ENCODE assay signal across 18 cellular contexts in genomic region chr5:137891849-137892248, GRCh38. TPM values are rescaled to one million over a fixed set of nuclear protein-coding genes. Genes with fewer than 3 reads are reported as not detected.
DNase-seq lines count a peak whose midpoint lies in the region; FAIRE-seq and TF ChIP-seq lines count a peak whose summit lies in the region.
"Had no signal": no experiment of that assay in that cellular context is flagged by ENCODE, and none has a peak within 500 bp of the region (broad histone marks: within the 10 kb centered on the region; RNA-seq: fewer than 3 reads in every experiment).

No MANE protein-coding gene starts in this region.

- H3K4me3 Mint-ChIP-seq in activated CD4-positive, alpha-beta memory T cell treated with anti-CD3 and anti-CD28 coated beads for 36 hours: no peak overlapping the region
- H3K4me3 Mint-ChIP-seq in activated CD4-positive, alpha-beta memory T cell treated with anti-CD3 and anti-CD28 coated beads, Interleukin-2, amount 10 ng/mL, durations not matched to agents 7 days and 5 days: no peak overlapping the region
- H3K4me3 Mint-ChIP-seq in neural crest cell: no peak overlapping the region

- no peaks in the 10 kb centered on the region for H3K36me3 Mint-ChIP-seq in activated CD4-positive, alpha-beta memory T cell treated with anti-CD3 and anti-CD28 coated beads for 36 hours
- no peaks in the 10 kb centered on the region for H3K36me3 Mint-ChIP-seq in activated CD4-positive, alpha-beta memory T cell treated with anti-CD3 and anti-CD28 coated beads, Interleukin-2, amount 10 ng/mL, durations not matched to agents 7 days and 5 days (ENCODE audit: low read depth)
- no peaks in the 10 kb centered on the region for H3K36me3 Mint-ChIP-seq in neural crest cell (ENCODE audit: low read depth)
- H3K36me3 Mint-ChIP-seq: naive thymus-derived CD8-positive, alpha-beta T cell had no signal

- peak; percentile 26; the same call in 1 of the 2 replicates for TF ChIP-seq CTCF in VCaP (conservative IDR thresholded peaks at IDR 0.05)
- TF ChIP-seq CTCF in neural crest cell (conservative IDR thresholded peaks at IDR 0.05): peak; percentile 53

- FAIRE-seq in GM12891 (lab: Jason Lieb, UNC): peak; percentile 23

- CTCF ChIA-PET in activated CD4-positive, alpha-beta memory T cell treated with anti-CD3 and anti-CD28 coated beads for 36 hours (lab: Charles Lee): interaction anchor here (0.6 to 0.7 kb wide), 2 partner anchors 18 to 1159 kb away, joined by 3 read pairs; no protein-coding TSS in a partner anchor
- CTCF ChIA-PET in activated CD4-positive, alpha-beta memory T cell treated with anti-CD3 and anti-CD28 coated beads, Interleukin-2, amount 10 ng/mL, durations not matched to agents 7 days and 5 days (lab: Charles Lee): interaction anchor here (1.8 kb wide), 1 partner anchor 16 kb away, joined by 7 read pairs; no protein-coding TSS in a partner anchor

- peaks cover 19% of the 10 kb centered on the region for H3K4me1 Mint-ChIP-seq in activated CD4-positive, alpha-beta memory T cell treated with anti-CD3 and anti-CD28 coated beads for 36 hours (ENCODE audit: low read depth)
- H3K4me1 Mint-ChIP-seq in activated CD4-positive, alpha-beta memory T cell treated with anti-CD3 and anti-CD28 coated beads, Interleukin-2, amount 10 ng/mL, durations not matched to agents 7 days and 5 days: peaks cover 16% of the 10 kb centered on the region
- peaks cover 18% of the 10 kb centered on the region for H3K4me1 Mint-ChIP-seq in neural crest cell

- POLR2A ChIA-PET in activated CD4-positive, alpha-beta memory T cell treated with anti-CD3 and anti-CD28 coated beads for 36 hours (lab: Charles Lee): no interaction called here
- POLR2A ChIA-PET in activated CD4-positive, alpha-beta memory T cell treated with anti-CD3 and anti-CD28 coated beads, Interleukin-2, amount 10 ng/mL, durations not matched to agents 7 days and 5 days (lab: Charles Lee): no interaction called here

- no peak for TF ChIP-seq POLR2A in GM12891 (IDR thresholded peaks at IDR 0.05; ENCODE audit: low read depth, low read length)

- intact Hi-C loops in activated CD4-positive, alpha-beta memory T cell treated with anti-CD3 and anti-CD28 coated beads for 36 hours (cut with micrococcal nuclease): no loop called here

- H3K27ac Mint-ChIP-seq in activated CD4-positive, alpha-beta memory T cell treated with anti-CD3 and anti-CD28 coated beads for 36 hours: no peak overlapping the region
- H3K27ac Mint-ChIP-seq in activated CD4-positive, alpha-beta memory T cell treated with anti-CD3 and anti-CD28 coated beads, Interleukin-2, amount 10 ng/mL, durations not matched to agents 7 days and 5 days: no peak overlapping the region
- no peak overlapping the region for H3K27ac Mint-ChIP-seq in neural crest cell (ENCODE audit: unreplicated experiment)
- H3K27ac Mint-ChIP-seq: naive thymus-derived CD8-positive, alpha-beta T cell had no signal

- DNase-seq in activated CD4-positive, alpha-beta memory T cell treated with anti-CD3 and anti-CD28 coated beads for 36 hours: peak; percentile 19
- no peak for DNase-seq in activated CD4-positive, alpha-beta memory T cell treated with anti-CD3 and anti-CD28 coated beads, Interleukin-2, amount 10 ng/mL, durations not matched to agents 7 days and 5 days
- no peak for DNase-seq in GM12891 (ENCODE audit: insufficient read length, low spot score)
- DNase-seq in neural crest cell (ENCODE audit: low read depth, low spot score): no peak
- DNase-seq in H4 (ENCODE audit: low spot score): no peak
- no peak for DNase-seq in DMS153 treated with DMSO at 0.1 percent for 48 hours (lab: John Stamatoyannopoulos, UW; ENCODE audit: unreplicated experiment)
- no peak for DNase-seq in NOMO-1 treated with dmso at 0.1 percent for 144 hours (lab: John Stamatoyannopoulos, UW; ENCODE audit: unreplicated experiment)
- DNase-seq: ACHN; COR-L47; dorsolateral prefrontal cortex; lower lobe of right lung; NCI-H1105; NCI-H2171; stimulated activated CD8-positive, alpha-beta memory T cell treated with anti-CD3 and anti-CD28 coated beads, Interleukin-4, amount 100 ng/mL, for 48 hours had no signal

- no peak overlapping the region for H3K27ac ChIP-seq in VCaP
- H3K27ac ChIP-seq: lower lobe of right lung, tibial nerve had no signal

- no peaks in the 10 kb centered on the region for H3K9me3 Mint-ChIP-seq in activated CD4-positive, alpha-beta memory T cell treated with anti-CD3 and anti-CD28 coated beads for 36 hours
- H3K9me3 Mint-ChIP-seq in activated CD4-positive, alpha-beta memory T cell treated with anti-CD3 and anti-CD28 coated beads, Interleukin-2, amount 10 ng/mL, durations not matched to agents 7 days and 5 days: no peaks in the 10 kb centered on the region
- H3K9me3 Mint-ChIP-seq in neural crest cell: no peaks in the 10 kb centered on the region
- H3K9me3 Mint-ChIP-seq: naive thymus-derived CD8-positive, alpha-beta T cell had no signal

- no peaks in the 10 kb centered on the region for H3K27me3 Mint-ChIP-seq in activated CD4-positive, alpha-beta memory T cell treated with anti-CD3 and anti-CD28 coated beads for 36 hours
- H3K27me3 Mint-ChIP-seq in activated CD4-positive, alpha-beta memory T cell treated with anti-CD3 and anti-CD28 coated beads, Interleukin-2, amount 10 ng/mL, durations not matched to agents 7 days and 5 days: peaks cover 3% of the 10 kb centered on the region
- H3K27me3 Mint-ChIP-seq in neural crest cell (ENCODE audit: low read depth): no peaks in the 10 kb centered on the region

TF ChIP-seq in GM12891, 5 proteins besides CTCF, POLR2A, EP300 and RAD21:
- no peak for TF ChIP-seq SPI1 (IDR thresholded peaks at IDR 0.05; ENCODE audit: low read depth, low read length)
- no peak for TF ChIP-seq TAF1 (IDR thresholded peaks at IDR 0.05; ENCODE audit: low read depth, low read length)
- TF ChIP-seq PAX5 (IDR thresholded peaks at IDR 0.05; ENCODE audit: insufficient read depth, low read length, severe bottlenecking): no peak
- TF ChIP-seq POU2F2 (IDR thresholded peaks at IDR 0.05; ENCODE audit: low read depth, low read length): no peak
- TF ChIP-seq POLR2AphosphoS5 (IDR thresholded peaks at IDR 0.05; ENCODE audit: low read depth, low read length): no peak

RNA-seq across cellular contexts. Expression of gene PKD2L2, which starts 2.6 kb away (rescaled TPM):
- not detected for total RNA-seq in activated CD4-positive, alpha-beta memory T cell treated with anti-CD3 and anti-CD28 coated beads for 36 hours
- under 1 TPM in 1 of 2 experiments, not detected in 1; 0.30 TPM for total RNA-seq in activated CD4-positive, alpha-beta memory T cell treated with anti-CD3 and anti-CD28 coated beads, Interleukin-2, amount 10 ng/mL, durations not matched to agents 7 days and 5 days
- polyA plus RNA-seq in GM12891 (2012; ENCODE audit: low read depth, missing spikeins): 0.04 TPM
- not detected in 2 replicates for total RNA-seq in neural crest cell
- total RNA-seq in H4 (2014; rRNA removed; shearing (Covaris generic)): not detected in 2 replicates
- total RNA-seq: activated CD8-positive, alpha-beta memory T cell treated with anti-CD3 and anti-CD28 coated beads for 36 hours; lower lobe of right lung; naive thymus-derived CD8-positive, alpha-beta T cell; tibial nerve had no signal

RNA-seq across cellular contexts. Expression of gene MYOT, which starts 24.2 kb away (rescaled TPM):
- not detected for total RNA-seq in activated CD4-positive, alpha-beta memory T cell treated with anti-CD3 and anti-CD28 coated beads for 36 hours
- not detected for total RNA-seq in activated CD4-positive, alpha-beta memory T cell treated with anti-CD3 and anti-CD28 coated beads, Interleukin-2, amount 10 ng/mL, durations not matched to agents 7 days and 5 days
- 0.05 TPM for polyA plus RNA-seq in GM12891 (2012; ENCODE audit: low read depth, missing spikeins)
- not detected in 2 replicates for total RNA-seq in neural crest cell
- total RNA-seq in H4 (2014; rRNA removed; shearing (Covaris generic)): not detected in 2 replicates
- total RNA-seq: activated CD8-positive, alpha-beta memory T cell treated with anti-CD3 and anti-CD28 coated beads for 36 hours; lower lobe of right lung; naive thymus-derived CD8-positive, alpha-beta T cell had no signal
